In genomic region chr5:55737793-55738192, GRCh38 we compare ENCODE assay signal across 1 cellular context.
TF ChIP-seq lines count a peak whose summit lies in the region.

TSS of gene DDX4 (plus strand) at chr5:55738061. CDS start at chr5:55738964, 903 bp downstream.

TF ChIP-seq in K562, 482 proteins besides CTCF, POLR2A, EP300 and RAD21:
- TF ChIP-seq CBX5 (IDR thresholded peaks at IDR 0.05; ENCODE audit: borderline replicate concordance, low read depth) (no peak), EGR1 (conservative IDR thresholded peaks at IDR 0.05) (peak; percentile 26; the same call in 1 of the 2 replicates), ZBTB33 (CRISPR knock-in tag; IDR thresholded peaks at IDR 0.05) (0 out of 2 replicates have a peak, but pooled peaks have one; percentile 20), BHLHE40 (IDR thresholded peaks at IDR 0.05; ENCODE audit: low read length) (peak; percentile 20; the same call in 1 of the 2 replicates), IRF1 (CRISPR knock-in tag; IDR thresholded peaks at IDR 0.05; ENCODE audit: borderline replicate concordance) (no peak)
